In genomic region chr7:100825760-100826545, GRCh38 we compare ENCODE assay signal across 8 cellular contexts. TPM values are rescaled to one million over a fixed set of nuclear protein-coding genes. Genes with fewer than 3 reads are reported as not detected.
DNase-seq lines count a peak whose midpoint lies in the region; ATAC-seq and TF ChIP-seq lines count a peak whose summit lies in the region.

No MANE protein-coding gene starts in this region.

- H3K4me3 ChIP-seq in heart right ventricle (peak overlapping the region; percentile 42 to 89 (median 74)), gastrocnemius medialis (peak overlapping the region; percentile 45 to 63 (median 60))

- intact Hi-C loops in heart right ventricle (cut with DNase I): loop anchor here in 1 of 10 donors (1.0 kb wide), 1 partner anchor 26 kb away; the partner anchor contains the start of gene SLC12A9
- intact Hi-C loops in Right ventricle myocardium superior (cut with DNase I): no loop called here
- intact Hi-C loops in gastrocnemius medialis (cut with DNase I; ENCODE audit: low total_unique reads): no loop called here

- H3K27ac Mint-ChIP-seq in T-helper 17 cell: no peak overlapping the region

- in situ Hi-C loops in gastrocnemius medialis (cut with MboI; ENCODE audit: low sequenced_read_pairs in 4 of 4): no loop called here

- 23 to 24% methylated on average over 18 of the region's 18 CpGs for WGBS in heart right ventricle, 2 donors

- H3K4me1 Mint-ChIP-seq in T-helper 17 cell: peaks cover 25% of the 10 kb centered on the region

- H3K9me3 ChIP-seq in heart right ventricle (no peaks in the 10 kb centered on the region), T-helper 17 cell (ENCODE audit: control insufficient read depth, low read length, poor library complexity, severe bottlenecking) (no peaks in the 10 kb centered on the region), gastrocnemius medialis (no peaks in the 10 kb centered on the region)

- peak overlapping the region; percentile 86 for H3K4me3 Mint-ChIP-seq in T-helper 17 cell

- peak overlapping the region; percentile 73 to 95 (median 90) for H3K27ac ChIP-seq in heart right ventricle
- H3K27ac ChIP-seq in gastrocnemius medialis: peak overlapping the region; percentile 24 to 64 (median 56)

- DNase-seq in heart right ventricle: no peak
- no peak for DNase-seq in Right ventricle myocardium superior
- no peak for DNase-seq in T-helper 17 cell
- peak; percentile 49 for DNase-seq in glomerular visceral epithelial cell (ENCODE audit: extremely low spot score)
- no peak for DNase-seq in gastrocnemius medialis
- no peak for DNase-seq in ureter (ENCODE audit: low spot score)
- no peak for DNase-seq in NK-92 treated with Interleukin-12 subunit alpha and Interleukin-12 subunit beta, amount 100 ng/mL, for 24 hours (lab: John Stamatoyannopoulos, UW)

- ATAC-seq in heart right ventricle (no peak), Right ventricle myocardium superior (ENCODE audit: poor library complexity) (no peak), T-helper 17 cell (no peak), gastrocnemius medialis (no peak), HG03025 (IDR thresholded peaks at IDR 0.05; ENCODE audit: low FRiP score, unreplicated experiment) (no peak)

- no peak for TF ChIP-seq POLR2A in gastrocnemius medialis (IDR thresholded peaks at IDR 0.05)

- TF ChIP-seq CTCF in heart right ventricle (IDR thresholded peaks at IDR 0.05) (peak in 5 of 9 donors; percentile 10 to 40 (median 13)), gastrocnemius medialis (IDR thresholded peaks at IDR 0.05 in 4 of 5, conservative IDR thresholded peaks at IDR 0.05 in 1 of 5) (no peak)

- peaks cover 11% of the 10 kb centered on the region for H3K36me3 Mint-ChIP-seq in T-helper 17 cell (ENCODE audit: low read depth)

- peaks cover 46% of the 10 kb centered on the region for H3K27me3 Mint-ChIP-seq in T-helper 17 cell

- H3K27me3 ChIP-seq in heart right ventricle (peaks cover 0 to 45% (median 5%) of the 10 kb centered on the region in 7 donors), gastrocnemius medialis (peaks cover 19 to 35% (median 29%) of the 10 kb centered on the region in 3 donors)

- H3K36me3 ChIP-seq in heart right ventricle (peaks cover 0 to 35% (median 12%) of the 10 kb centered on the region in 9 donors), gastrocnemius medialis (no peaks in the 10 kb centered on the region)

- H3K4me1 ChIP-seq in heart right ventricle: peaks cover 2 to 53% (median 33%) of the 10 kb centered on the region in 9 donors
- peaks cover 0 to 3% of the 10 kb centered on the region in 2 donors for H3K4me1 ChIP-seq in gastrocnemius medialis

RNA-seq across cellular contexts. Expression of gene EPHB4, which starts 1.4 kb away (rescaled TPM):
- total RNA-seq in heart right ventricle (10 to 100 TPM; 13.8 to 41.6 (median 21.0) TPM), Right ventricle myocardium superior (22.1 TPM), T-helper 17 cell (1 to 10 TPM; 4.7 to 6.6 TPM), gastrocnemius medialis (10 to 100 TPM in 3 of 4 donors, 1 to 10 TPM in 1; 6.3 to 16.2 (median 12.3) TPM), ureter (58.4 TPM)
- polyA plus RNA-seq in heart right ventricle: 10 to 100 TPM; 14.4 to 27.6 TPM

RNA-seq across cellular contexts. Expression of gene SLC12A9, which starts 26.6 kb away (rescaled TPM):
- total RNA-seq in heart right ventricle: 10 to 100 TPM in 1 of 10 donors, 1 to 10 TPM in 9; 4.8 to 15.7 (median 6.9) TPM
- polyA plus RNA-seq in heart right ventricle: 10 to 100 TPM; 10.2 to 14.0 TPM
- 10.2 TPM for total RNA-seq in Right ventricle myocardium superior
- 10 to 100 TPM; 43.9 to 50.9 TPM for total RNA-seq in T-helper 17 cell
- total RNA-seq in gastrocnemius medialis: 1 to 10 TPM; 2.5 to 4.3 (median 3.8) TPM
- 41.9 TPM for total RNA-seq in ureter

RNA-seq across cellular contexts. Expression of gene TRIP6, which starts 41.2 kb away (rescaled TPM):
- total RNA-seq in heart right ventricle (10 to 100 TPM; 13.0 to 23.7 (median 17.7) TPM), Right ventricle myocardium superior (12.6 TPM), T-helper 17 cell (1 to 10 TPM; 8.5 to 9.8 TPM), gastrocnemius medialis (1 to 10 TPM; 4.6 to 9.1 (median 7.3) TPM), ureter (120 TPM)
- polyA plus RNA-seq in heart right ventricle: 10 to 100 TPM; 15.4 to 26.3 TPM

RNA-seq across cellular contexts. Expression of gene SRRT, which starts 49.0 kb away (rescaled TPM):
- total RNA-seq in heart right ventricle (10 to 100 TPM; 38.4 to 69.5 (median 49.6) TPM), Right ventricle myocardium superior (61.1 TPM), T-helper 17 cell (100 to 1,000 TPM; 246 to 255 TPM), gastrocnemius medialis (10 to 100 TPM; 35.0 to 47.3 (median 39.8) TPM), ureter (133 TPM)
- polyA plus RNA-seq in heart right ventricle: 10 to 100 TPM; 47.6 to 67.6 TPM

Comparison
In these comparisons a context has a peak if more than half of its experiments do, and no peak if none do; other contexts are left out.
1. CTCF ChIP-seq: peak in heart right ventricle (5 of 9); none in gastrocnemius medialis (0 of 5).